14 cellular contexts compared by ENCODE assay signal in the genomic region with DNA sequence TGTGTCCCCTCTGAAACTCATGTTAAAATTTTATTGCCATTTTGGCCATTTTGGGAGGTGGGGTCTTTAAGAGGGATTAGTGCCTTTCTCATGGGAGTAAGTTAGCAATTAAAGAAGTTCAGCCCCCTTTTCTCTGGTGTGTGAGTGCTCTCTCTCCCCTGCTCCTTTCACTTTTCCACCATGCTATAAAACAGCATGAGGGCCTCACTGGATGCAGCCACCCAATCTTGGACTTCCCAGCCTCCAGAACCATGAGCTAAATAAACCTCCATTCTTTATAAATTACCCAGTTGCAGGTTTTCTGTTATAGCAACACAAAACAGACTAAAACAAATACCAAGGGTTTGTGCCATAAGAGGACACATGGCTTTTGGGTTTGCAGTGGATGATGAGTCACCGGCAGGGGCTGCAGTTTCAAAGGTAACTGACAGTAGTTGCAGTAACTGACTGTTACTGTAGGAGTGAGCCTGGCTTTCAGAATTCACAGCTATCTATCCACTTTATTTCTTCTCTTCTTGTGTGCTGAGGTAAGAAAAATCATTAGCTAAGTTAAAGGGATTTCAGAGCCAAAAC.
DNase-seq lines count a peak whose midpoint lies in the region; ATAC-seq and TF ChIP-seq lines count a peak whose summit lies in the region.
"Had no signal": no experiment of that assay in that cellular context is flagged by ENCODE, and none has a peak within 500 bp of the region (broad histone marks: within the 10 kb centered on the region; RNA-seq: fewer than 3 reads in every experiment).

No MANE protein-coding gene starts in this region.

- no TSS peak for BruUV-seq in mammary epithelial cell (replicated peaks; lab: Mats Ljungman, UMichigan)

- ATAC-seq in GM21576 (IDR thresholded peaks at IDR 0.05; ENCODE audit: unreplicated experiment) = no peak
- ATAC-seq: left ventricle myocardium superior had no signal

- in situ Hi-C loops in mammary epithelial cell (cut with MboI; ENCODE audit: low sequenced_read_pairs in 2 of 2) = no loop called here

- dilution Hi-C loops in mammary epithelial cell (cut with HindIII; ENCODE audit: low sequenced_read_pairs) = no loop called here

- H3K9me3 ChIP-seq in mammary epithelial cell (replicated peaks; ENCODE audit: insufficient read depth, low read length) = peaks cover 5% of the 10 kb centered on the region
- H3K9me3 ChIP-seq in Karpas-422 (ENCODE audit: low read length) = no peaks in the 10 kb centered on the region
- H3K9me3 ChIP-seq: esophagus muscularis mucosa had no signal

- H3K4me2 ChIP-seq in mammary epithelial cell (ENCODE audit: insufficient read depth, low read depth, low read length) (no peak overlapping the region), Karpas-422 (ENCODE audit: low read depth, low read length, poor library complexity, severe bottlenecking) (no peak overlapping the region)

- H3K27ac ChIP-seq in mammary epithelial cell (ENCODE audit: insufficient read depth, low read depth, low read length) = no peak overlapping the region
- H3K27ac ChIP-seq in Karpas-422 (ENCODE audit: low read length) = no peak overlapping the region
- H3K27ac ChIP-seq: C4-2B, esophagus muscularis mucosa had no signal

- H3K36me3 ChIP-seq in mammary epithelial cell (ENCODE audit: insufficient read depth, low read length) (no peaks in the 10 kb centered on the region), Karpas-422 (ENCODE audit: insufficient read depth, low read length) (no peaks in the 10 kb centered on the region)
- H3K36me3 ChIP-seq: esophagus muscularis mucosa had no signal

- H3K9ac ChIP-seq in mammary epithelial cell (ENCODE audit: insufficient read depth, low read length) (no peak overlapping the region), Karpas-422 (ENCODE audit: low read length) (no peak overlapping the region)

- H3K79me2 ChIP-seq in mammary epithelial cell (ENCODE audit: insufficient read depth, low read length) (no peaks in the 10 kb centered on the region), Karpas-422 (ENCODE audit: low read length) (no peaks in the 10 kb centered on the region)

- H3K9me2 ChIP-seq in Karpas-422 (replicated peaks; ENCODE audit: insufficient read depth, low read length) = no peaks in the 10 kb centered on the region

- no peak overlapping the region for H2AFZ ChIP-seq in mammary epithelial cell (ENCODE audit: low read depth, low read length)
- H2AFZ ChIP-seq in Karpas-422 (ENCODE audit: low read length) = no peak overlapping the region

- intact Hi-C loops in mammary epithelial cell (cut with micrococcal nuclease) = no loop called here

- H3K4me3 ChIP-seq in mammary epithelial cell (replicated peaks in 1 of 3; ENCODE audit: insufficient read depth in 1 of 3, low read depth in 2 of 3, low read length in 3 of 3) (no peak overlapping the region), Karpas-422 (ENCODE audit: low read length) (no peak overlapping the region)
- H3K4me3 ChIP-seq: esophagus muscularis mucosa had no signal

- no peaks in the 10 kb centered on the region for H3K4me1 ChIP-seq in mammary epithelial cell (ENCODE audit: insufficient read depth, low read length)
- H3K4me1 ChIP-seq in Karpas-422 (ENCODE audit: low read length) = no peaks in the 10 kb centered on the region
- H3K4me1 ChIP-seq: esophagus muscularis mucosa had no signal

- CTCF ChIA-PET in mammary epithelial cell (lab: Charles Lee; ENCODE audit: low non-redundant PET) = no interaction called here

- H4K20me1 ChIP-seq in mammary epithelial cell (ENCODE audit: insufficient read depth, low read length) (no peaks in the 10 kb centered on the region), Karpas-422 (ENCODE audit: insufficient read depth, low read depth, low read length) (no peaks in the 10 kb centered on the region)

- no peak for TF ChIP-seq CTCF in mammary epithelial cell (conservative IDR thresholded peaks at IDR 0.05 in 1 of 2, IDR thresholded peaks at IDR 0.05 in 1 of 2; ENCODE audit: extremely low read depth in 1 of 2, insufficient read depth in 1 of 2, low read depth in 1 of 2, low read length in 2 of 2)

- 80% methylated on average over 1 of the region's 1 CpG for WGBS in mammary epithelial cell (ENCODE audit: low coverage, missing lambda C conversion rate)

- DNase-seq in stimulated activated CD4-positive, alpha-beta T cell treated with anti-CD3 and anti-CD28 coated beads, Interleukin-15, amount 100 ng/mL, for 24 hours = peak; percentile 6
- DNase-seq in stimulated activated CD4-positive, alpha-beta T cell treated with anti-CD3 and anti-CD28 coated beads, Interleukin-2, amount 100 ng/mL, for 48 hours = no peak
- DNase-seq in MV-4-11 (lab: John Stamatoyannopoulos, UW) = peak; percentile 0
- DNase-seq in mammary epithelial cell = peak; percentile 28
- DNase-seq in Karpas-422 = no peak
- DNase-seq in HPDE6-E6E7 (ENCODE audit: extremely low spot score) = no peak
- DNase-seq: activated CD4-positive, alpha-beta T cell treated with anti-CD3 and anti-CD28 coated beads for 4 hours; GF-D8; left ventricle myocardium superior; MM.1S; NCI-H2171 treated with DMSO at 0.1 percent for 48 hours had no signal

- no peaks in the 10 kb centered on the region for H3K27me3 ChIP-seq in mammary epithelial cell (ENCODE audit: insufficient read depth, low read length)
- H3K27me3 ChIP-seq in Karpas-422 (ENCODE audit: low read length) = no peaks in the 10 kb centered on the region
- H3K27me3 ChIP-seq: esophagus muscularis mucosa had no signal

Comparison
In these comparisons a context has a peak if more than half of its experiments do, and no peak if none do; other contexts are left out.
1. DNase-seq: peak in stimulated activated CD4-positive, alpha-beta T cell treated with anti-CD3 and anti-CD28 coated beads, Interleukin-15, amount 100 ng/mL, for 24 hours (single experiment), MV-4-11 (single experiment) and mammary epithelial cell (single experiment); none in stimulated activated CD4-positive, alpha-beta T cell treated with anti-CD3 and anti-CD28 coated beads, Interleukin-2, amount 100 ng/mL, for 48 hours (0 of 2), Karpas-422 (single experiment) and HPDE6-E6E7 (single experiment).